In the genomic region with DNA sequence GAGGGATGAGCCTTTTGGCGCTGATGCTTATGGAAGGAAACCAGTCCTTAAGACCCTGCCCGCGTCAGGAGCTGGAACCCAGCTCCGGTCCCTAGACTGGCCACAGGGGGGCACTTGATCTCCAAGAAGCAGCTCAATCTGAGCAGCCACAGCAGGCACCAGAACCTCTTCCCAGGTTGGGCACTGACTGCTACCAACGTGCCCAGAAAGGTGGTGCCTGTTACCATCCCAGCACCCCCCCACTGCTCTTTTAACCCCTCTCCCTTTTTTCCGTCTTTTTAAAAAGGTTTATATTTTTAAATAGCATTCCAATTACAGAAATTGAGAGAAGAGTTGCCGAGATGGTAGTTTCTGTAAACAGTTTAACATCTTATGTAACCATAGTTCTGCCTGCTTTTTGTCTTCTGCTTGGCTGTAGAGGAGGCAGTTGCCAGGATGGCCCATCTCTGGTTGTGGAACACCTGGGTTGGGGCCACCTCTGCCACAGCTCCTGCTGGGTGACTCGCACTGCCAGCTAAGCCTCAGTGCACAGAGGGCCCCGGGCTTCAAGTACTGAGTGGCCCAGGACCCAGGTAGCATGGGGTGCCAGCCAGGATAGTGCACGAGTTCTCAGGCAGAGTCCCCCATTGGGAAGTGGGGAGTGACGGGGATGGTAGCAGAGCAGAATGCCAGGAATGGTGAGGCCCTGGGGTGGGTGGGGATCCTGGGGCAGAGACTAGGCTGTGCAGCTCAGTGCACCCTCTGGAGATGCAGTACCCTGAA, we compare ENCODE assay signal across 8 cellular contexts.
A peak's percentile ranks its signal among the peaks of the same experiment; 100 is the strongest.
DNase-seq lines count a peak whose midpoint lies in the region; ATAC-seq and TF ChIP-seq lines count a peak whose summit lies in the region.

No MANE protein-coding gene starts in this region.

- H2AFZ ChIP-seq in OCI-LY3 (ENCODE audit: low read depth, low read length) = no peak overlapping the region

- H3K79me2 ChIP-seq in OCI-LY3 (ENCODE audit: low read length) = no peaks in the 10 kb centered on the region

- TF ChIP-seq CTCF in OCI-LY3 (IDR thresholded peaks at IDR 0.05; ENCODE audit: low read depth, low read length) (peak; percentile 67), fibroblast of mammary gland (conservative IDR thresholded peaks at IDR 0.05; ENCODE audit: control insufficient read depth, insufficient read depth, low read depth, low read length) (peak; percentile 68), nephron progenitor cell (IDR thresholded peaks at IDR 0.05) (peak; percentile 55)

- H3K4me1 Mint-ChIP-seq in activated T-cell treated with anti-CD3 and anti-CD28 coated beads, Interleukin-2, amount 50 U/mL, for 4 hours (ENCODE audit: low read depth) = peaks cover 8% of the 10 kb centered on the region
- peaks cover 38% of the 10 kb centered on the region for H3K4me1 Mint-ChIP-seq in nephron progenitor cell

- peaks cover 9% of the 10 kb centered on the region for H3K36me3 ChIP-seq in HAP-1 (replicated peaks)
- peaks cover 3% of the 10 kb centered on the region for H3K36me3 ChIP-seq in OCI-LY3 (replicated peaks; ENCODE audit: low read depth, low read length)

- in situ Hi-C loops in HAP-1 (cut with MboI; ENCODE audit: low sequenced_read_pairs) = loop anchor here (5.0 to 10.0 kb wide), 2 partner anchors 122 to 485 kb away; a partner anchor contains a TSS

- no peak overlapping the region for H3K4me3 ChIP-seq in HAP-1
- no peak overlapping the region for H3K4me3 ChIP-seq in OCI-LY3 (ENCODE audit: low read length)
- H3K4me3 ChIP-seq in fibroblast of mammary gland (ENCODE audit: control insufficient read depth, low read depth, low read length) = no peak overlapping the region

- DNase-seq in DMS114 treated with DMSO at 0.1 percent for 48 hours (lab: John Stamatoyannopoulos, UW; ENCODE audit: unreplicated experiment) (peak; percentile 60), HAP-1 (ENCODE audit: low spot score in 2 of 2) (peak; percentile 62 to 83), fibroblast of mammary gland (ENCODE audit: low read depth) (peak; percentile 65), nephron progenitor cell (peak; percentile 75), superior temporal gyrus (ENCODE audit: extremely low spot score) (peak; percentile 81)
- peak; percentile 53 for DNase-seq in activated T-cell treated with anti-CD3 and anti-CD28 coated beads, Interleukin-2, amount 50 U/mL, for 4 hours

- H3K27me3 Mint-ChIP-seq in activated T-cell treated with anti-CD3 and anti-CD28 coated beads, Interleukin-2, amount 50 U/mL, for 4 hours (ENCODE audit: low read depth) = no peaks in the 10 kb centered on the region
- H3K27me3 Mint-ChIP-seq in nephron progenitor cell (ENCODE audit: low read depth, poor library complexity) = peaks cover 3% of the 10 kb centered on the region

- H3K4me1 ChIP-seq in HAP-1 = peaks cover 7% of the 10 kb centered on the region
- H3K4me1 ChIP-seq in OCI-LY3 (ENCODE audit: low read length) = peaks cover 6% of the 10 kb centered on the region

- no peak overlapping the region for H3K27ac Mint-ChIP-seq in nephron progenitor cell

- no peaks in the 10 kb centered on the region for H3K27me3 ChIP-seq in HAP-1 (ENCODE audit: low read depth)
- H3K27me3 ChIP-seq in OCI-LY3 (ENCODE audit: low read depth, low read length) = no peaks in the 10 kb centered on the region

- H4K20me1 ChIP-seq in OCI-LY3 (ENCODE audit: insufficient read depth, low read length) = peaks cover 4% of the 10 kb centered on the region; the same call in 1 of the 2 replicates

- ATAC-seq in activated T-cell treated with anti-CD3 and anti-CD28 coated beads, Interleukin-2, amount 50 U/mL, for 4 hours = peak; percentile 60 to 82
- no peak for ATAC-seq in HG03378 (IDR thresholded peaks at IDR 0.05; ENCODE audit: unreplicated experiment)

- no peak overlapping the region for H3K4me3 Mint-ChIP-seq in activated T-cell treated with anti-CD3 and anti-CD28 coated beads, Interleukin-2, amount 50 U/mL, for 4 hours
- H3K4me3 Mint-ChIP-seq in nephron progenitor cell = no peak overlapping the region

- H3K36me3 Mint-ChIP-seq in activated T-cell treated with anti-CD3 and anti-CD28 coated beads, Interleukin-2, amount 50 U/mL, for 4 hours (ENCODE audit: insufficient read depth) = peaks cover 7% of the 10 kb centered on the region
- peaks cover 7% of the 10 kb centered on the region for H3K36me3 Mint-ChIP-seq in nephron progenitor cell (ENCODE audit: low read depth)

- H3K27ac ChIP-seq in OCI-LY3 (ENCODE audit: low read length) = no peak overlapping the region

- H3K9ac ChIP-seq in OCI-LY3 (ENCODE audit: low read length) = no peak overlapping the region

- no peak overlapping the region for H3K4me2 ChIP-seq in OCI-LY3 (ENCODE audit: low read length)

- no peaks in the 10 kb centered on the region for H3K9me3 Mint-ChIP-seq in activated T-cell treated with anti-CD3 and anti-CD28 coated beads, Interleukin-2, amount 50 U/mL, for 4 hours
- H3K9me3 Mint-ChIP-seq in nephron progenitor cell = no peaks in the 10 kb centered on the region

- H3K9me3 ChIP-seq in HAP-1 = no peaks in the 10 kb centered on the region
- no peaks in the 10 kb centered on the region for H3K9me3 ChIP-seq in OCI-LY3 (ENCODE audit: insufficient read depth, low read length)
